ENCODE assay signal across 8 cellular contexts in the genomic region with DNA sequence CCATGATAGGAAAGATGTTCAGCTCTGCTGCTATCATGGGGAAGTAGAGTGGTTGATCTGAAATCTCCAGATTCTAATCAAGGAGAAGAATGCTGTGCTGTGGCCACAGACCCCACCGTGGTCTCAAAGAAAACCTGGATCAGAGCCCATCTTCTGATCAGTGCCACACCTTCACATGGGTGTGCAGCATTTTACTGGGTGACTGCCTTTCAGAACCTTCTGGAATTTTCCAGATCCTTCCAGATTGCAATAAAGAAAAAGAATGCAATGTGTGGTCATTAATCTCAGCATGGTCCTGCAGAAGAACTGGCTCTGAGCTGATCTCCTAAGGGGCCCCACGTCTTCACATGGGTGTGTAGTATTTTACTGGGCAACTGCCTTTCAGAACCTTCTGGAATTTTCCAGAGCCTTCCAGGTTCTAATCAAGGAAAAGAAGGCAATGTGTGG. TPM values are rescaled to one million over a fixed set of nuclear protein-coding genes. Genes with fewer than 3 reads are reported as not detected.
DNase-seq lines count a peak whose midpoint lies in the region; ATAC-seq and TF ChIP-seq lines count a peak whose summit lies in the region.

No MANE protein-coding gene starts in this region.

- H3K9me3 ChIP-seq in RWPE2 (ENCODE audit: severe bottlenecking) (no peaks in the 10 kb centered on the region), esophagus muscularis mucosa (no peaks in the 10 kb centered on the region)

- H3K4me3 ChIP-seq in RWPE2 (ENCODE audit: severe bottlenecking), result no peak overlapping the region
- no peak overlapping the region for H3K4me3 ChIP-seq in esophagus muscularis mucosa

- peak overlapping the region; percentile 1 for H3K4me3 Mint-ChIP-seq in T-helper 2 cell treated with Interferon-gamma antibody and Interleukin-4, amounts not matched to agents 5 μg/mL and 100 μg/mL, for 36 hours
- H3K4me3 Mint-ChIP-seq in stimulated activated effector memory CD8-positive, alpha-beta T cell treated with anti-CD3 and anti-CD28 coated beads, Interleukin-12 subunit alpha, Interleukin-12 subunit beta, amount 100 ng/mL, for 72 hours, result peak overlapping the region; percentile 37

- H3K27me3 ChIP-seq in RWPE2 (ENCODE audit: insufficient read depth, poor library complexity, severe bottlenecking) (no peaks in the 10 kb centered on the region), esophagus muscularis mucosa (no peaks in the 10 kb centered on the region)

- H3K36me3 ChIP-seq in RWPE2 (ENCODE audit: low read depth) (peaks cover 10% of the 10 kb centered on the region; the same call in 1 of the 2 replicates), esophagus muscularis mucosa (no peaks in the 10 kb centered on the region)

- TF ChIP-seq EP300 in esophagus muscularis mucosa (IDR thresholded peaks at IDR 0.05), result no peak

- DNase-seq in T-helper 2 cell treated with Interferon-gamma antibody and Interleukin-4, amounts not matched to agents 5 μg/mL and 100 μg/mL, for 36 hours (ENCODE audit: low spot score), result no peak
- DNase-seq in T-helper 2 cell, result no peak
- no peak for DNase-seq in RWPE2 (ENCODE audit: low spot score)
- no peak for DNase-seq in esophagus muscularis mucosa (ENCODE audit: extremely low spot score)
- DNase-seq in stimulated activated effector memory CD8-positive, alpha-beta T cell treated with anti-CD3 and anti-CD28 coated beads, Interleukin-12 subunit alpha, Interleukin-12 subunit beta, amount 100 ng/mL, for 72 hours (ENCODE audit: low spot score in 2 of 2), result no peak
- no peak for DNase-seq in DMS114 treated with DMSO at 0.1 percent for 48 hours (lab: John Stamatoyannopoulos, UW; ENCODE audit: unreplicated experiment)
- DNase-seq in SKM-1 (lab: John Stamatoyannopoulos, UW; ENCODE audit: unreplicated experiment), result no peak
- no peak for DNase-seq in NOMO-1 treated with dmso at 0.1 percent for 144 hours (lab: John Stamatoyannopoulos, UW; ENCODE audit: unreplicated experiment)

- TF ChIP-seq POLR2A in esophagus muscularis mucosa (IDR thresholded peaks at IDR 0.05; ENCODE audit: low read depth), result no peak

- H3K27me3 Mint-ChIP-seq in T-helper 2 cell treated with Interferon-gamma antibody and Interleukin-4, amounts not matched to agents 5 μg/mL and 100 μg/mL, for 36 hours (ENCODE audit: low read depth), result no peaks in the 10 kb centered on the region

- no peak for ATAC-seq in RWPE2 (ENCODE audit: low read depth)
- no peak for ATAC-seq in stimulated activated effector memory CD8-positive, alpha-beta T cell treated with anti-CD3 and anti-CD28 coated beads, Interleukin-12 subunit alpha, Interleukin-12 subunit beta, amount 100 ng/mL, for 72 hours

- TF ChIP-seq CTCF in RWPE2 (IDR thresholded peaks at IDR 0.05; ENCODE audit: poor library complexity, severe bottlenecking), result no peak
- no peak for TF ChIP-seq CTCF in esophagus muscularis mucosa (IDR thresholded peaks at IDR 0.05)

- H3K4me1 ChIP-seq in RWPE2 (ENCODE audit: insufficient read depth, poor library complexity, severe bottlenecking) (peaks cover 29% of the 10 kb centered on the region), esophagus muscularis mucosa (peaks cover 19 to 29% (median 23%) of the 10 kb centered on the region in 4 donors)

- peak overlapping the region; percentile 88 for H3K27ac ChIP-seq in RWPE2 (ENCODE audit: poor library complexity, severe bottlenecking)
- peak overlapping the region; percentile 62 to 68 (median 64) for H3K27ac ChIP-seq in esophagus muscularis mucosa (replicated peaks in 1 of 4)

- H3K4me1 Mint-ChIP-seq in T-helper 2 cell treated with Interferon-gamma antibody and Interleukin-4, amounts not matched to agents 5 μg/mL and 100 μg/mL, for 36 hours (ENCODE audit: low read depth), result peaks cover 59% of the 10 kb centered on the region
- H3K4me1 Mint-ChIP-seq in stimulated activated effector memory CD8-positive, alpha-beta T cell treated with anti-CD3 and anti-CD28 coated beads, Interleukin-12 subunit alpha, Interleukin-12 subunit beta, amount 100 ng/mL, for 72 hours, result peaks cover 92% of the 10 kb centered on the region

- no peaks in the 10 kb centered on the region for H3K9me3 Mint-ChIP-seq in T-helper 2 cell treated with Interferon-gamma antibody and Interleukin-4, amounts not matched to agents 5 μg/mL and 100 μg/mL, for 36 hours
- H3K9me3 Mint-ChIP-seq in stimulated activated effector memory CD8-positive, alpha-beta T cell treated with anti-CD3 and anti-CD28 coated beads, Interleukin-12 subunit alpha, Interleukin-12 subunit beta, amount 100 ng/mL, for 72 hours, result no peaks in the 10 kb centered on the region

- H3K27ac Mint-ChIP-seq in T-helper 2 cell treated with Interferon-gamma antibody and Interleukin-4, amounts not matched to agents 5 μg/mL and 100 μg/mL, for 36 hours, result peak overlapping the region; percentile 59
- peak overlapping the region; percentile 71 for H3K27ac Mint-ChIP-seq in stimulated activated effector memory CD8-positive, alpha-beta T cell treated with anti-CD3 and anti-CD28 coated beads, Interleukin-12 subunit alpha, Interleukin-12 subunit beta, amount 100 ng/mL, for 72 hours

- 72% methylated on average over 2 of the region's 2 CpGs for WGBS in esophagus muscularis mucosa

- H3K36me3 Mint-ChIP-seq in T-helper 2 cell treated with Interferon-gamma antibody and Interleukin-4, amounts not matched to agents 5 μg/mL and 100 μg/mL, for 36 hours (ENCODE audit: low read depth), result peaks cover 52% of the 10 kb centered on the region
- H3K36me3 Mint-ChIP-seq in stimulated activated effector memory CD8-positive, alpha-beta T cell treated with anti-CD3 and anti-CD28 coated beads, Interleukin-12 subunit alpha, Interleukin-12 subunit beta, amount 100 ng/mL, for 72 hours, result peaks cover 62% of the 10 kb centered on the region

- intact Hi-C loops in esophagus muscularis mucosa (cut with DNase I), result no loop called here

RNA-seq across cellular contexts. Expression of a gene that starts 17.1 kb away (rescaled TPM):
- total RNA-seq in esophagus muscularis mucosa, result 10 to 100 TPM; 21.9 to 31.3 (median 27.3) TPM
